Comparison of ENCODE assay signal across 26 cellular contexts in genomic region chr1:42742141-42742540, GRCh38. TPM values are rescaled to one million over a fixed set of nuclear protein-coding genes. Genes with fewer than 3 reads are reported as not detected.
A peak's percentile ranks its signal among the peaks of the same experiment; 100 is the strongest.
DNase-seq lines count a peak whose midpoint lies in the region; ATAC-seq, FAIRE-seq and TF ChIP-seq lines count a peak whose summit lies in the region.
"Had no signal": no experiment of that assay in that cellular context is flagged by ENCODE, and none has a peak within 500 bp of the region (broad histone marks: within the 10 kb centered on the region; RNA-seq: fewer than 3 reads in every experiment).

No MANE protein-coding gene starts in this region.

- FAIRE-seq in H1 (lab: Jason Lieb, UNC), result no peak
- FAIRE-seq: A204.1, HTR-8/SVneo had no signal

- H4K91ac ChIP-seq in H1 (replicated peaks; ENCODE audit: insufficient read length, low read length), result peak overlapping the region; percentile 97

- CTCF ChIA-PET in HEK293 (lab: Yijun Ruan, JAX) (no interaction called here), H1 (lab: Charles Lee; ENCODE audit: partially characterized antibody) (interaction anchor here (1.2 to 9.8 kb wide), 5 partner anchors 7 to 164 kb away, joined by 3 to 77 read pairs (median 8); partner anchors contain the start of gene YBX1)

- H3K56ac ChIP-seq in H1 (replicated peaks; ENCODE audit: insufficient read length, low read depth, low read length), result no peak overlapping the region

- H3K18ac ChIP-seq in H1 (ENCODE audit: extremely low read depth, low read length), result no peak overlapping the region

- TF ChIP-seq CTCF in HEK293 (tag by site-specific recombination; IDR thresholded peaks at IDR 0.05), result no peak
- TF ChIP-seq CTCF in RWPE2 (IDR thresholded peaks at IDR 0.05; ENCODE audit: poor library complexity, severe bottlenecking), result no peak
- TF ChIP-seq CTCF in H1 (IDR thresholded peaks at IDR 0.05; ENCODE audit: control extremely low read depth in 1 of 3, insufficient read depth in 1 of 3, low read depth in 1 of 3, low read length in 3 of 3), result no peak
- no peak for TF ChIP-seq CTCF in neural progenitor cell (IDR thresholded peaks at IDR 0.05)
- no peak for TF ChIP-seq CTCF in heart right ventricle (IDR thresholded peaks at IDR 0.05)

- H3K79me2 ChIP-seq in H1 (ENCODE audit: control insufficient read depth in 1 of 2, insufficient read depth in 2 of 2, low read length in 2 of 2) (no peaks in the 10 kb centered on the region), neural progenitor cell (ENCODE audit: low read depth) (no peaks in the 10 kb centered on the region)

- peak overlapping the region; percentile 93; the same call in 1 of the 2 replicates for H2AK5ac ChIP-seq in H1 (ENCODE audit: low read depth, low read length)

- peak overlapping the region; percentile 99 for H2BK12ac ChIP-seq in H1 (ENCODE audit: low read depth, low read length)

- H3K36me3 ChIP-seq in HEK293 (ENCODE audit: control insufficient read depth in 2 of 2, insufficient read depth in 1 of 2, low read length in 2 of 2) (peaks cover 0 to 18% of the 10 kb centered on the region in 2 experiments; a peak in 2 of 3 replicates), RWPE2 (ENCODE audit: low read depth) (no peaks in the 10 kb centered on the region), H1 (ENCODE audit: control insufficient read depth in 2 of 4, insufficient read depth in 4 of 4, low read length in 3 of 4) (peaks cover 3 to 7% (median 4%) of the 10 kb centered on the region in 4 experiments; a peak in 6 of 8 replicates), neural progenitor cell (no peaks in the 10 kb centered on the region), heart right ventricle (peaks cover 0 to 16% (median 8%) of the 10 kb centered on the region in 9 donors)

- H2AFZ ChIP-seq in H1 (ENCODE audit: low read length) (no peak overlapping the region), neural progenitor cell (replicated peaks) (no peak overlapping the region)

- WGBS in H1 (ENCODE audit: extremely low coverage in 1 of 2, insufficient coverage in 1 of 2, insufficient read length in 1 of 2, insufficient replicate concordance in 2 of 2, low coverage in 1 of 2, low lambda C conversion rate in 2 of 2, missing lambda C conversion rate in 1 of 2), 2 experiments, result 95% methylated on average over 7 of the region's 8 CpGs; no CpG with 5 or more reads in 1 of the 2 experiments
- 92 to 93% methylated on average over 8 of the region's 8 CpGs for WGBS in heart right ventricle, 2 donors

- H3K9me3 ChIP-seq in HEK293 (ENCODE audit: control insufficient read depth, insufficient read depth, low read depth, low read length) (no peaks in the 10 kb centered on the region), RWPE2 (ENCODE audit: severe bottlenecking) (no peaks in the 10 kb centered on the region), H1 (ENCODE audit: insufficient read depth in 2 of 2, low read depth in 1 of 2, low read length in 1 of 2) (no peaks in the 10 kb centered on the region), neural progenitor cell (ENCODE audit: low read depth) (no peaks in the 10 kb centered on the region), heart right ventricle (no peaks in the 10 kb centered on the region)
- H3K9me3 ChIP-seq: BLaER1, HAP-1 had no signal

- no peak overlapping the region for H4K5ac ChIP-seq in H1 (ENCODE audit: insufficient read length, low read depth, low read length)

- peaks cover 12% of the 10 kb centered on the region for H3K36me3 Mint-ChIP-seq in neural progenitor cell
- H3K36me3 Mint-ChIP-seq: IgD-negative memory B cell had no signal

- ATAC-seq in RWPE2 (ENCODE audit: low read depth), result no peak
- ATAC-seq in heart right ventricle, result no peak
- ATAC-seq in GM21367 (IDR thresholded peaks at IDR 0.05; ENCODE audit: unreplicated experiment), result no peak

- intact Hi-C loops in heart right ventricle (cut with DNase I), result loop anchor here in 3 of 10 donors (10.0 kb wide), 3 partner anchors 397 to 597 kb away; partner anchors contain the start of gene GUCA2B (in 1 of the 3)

- H3K23ac ChIP-seq in H1 (ENCODE audit: insufficient read length), result no peak overlapping the region

- no peak overlapping the region for H2BK15ac ChIP-seq in H1 (ENCODE audit: low read length)

- H3K4me3 Mint-ChIP-seq in neural progenitor cell, result no peak overlapping the region
- H3K4me3 Mint-ChIP-seq: CD4-positive, CD25-positive, alpha-beta regulatory T cell; GM23338; IgD-negative memory B cell had no signal

- no peak overlapping the region for H3K14ac ChIP-seq in H1 (ENCODE audit: insufficient read length)

- POLR2A ChIA-PET in HEK293 (lab: Yijun Ruan, JAX), result interaction anchor here (1.6 kb wide), 1 partner anchor 60 kb away, joined by 8 read pairs; the partner anchor contains the start of gene YBX1
- POLR2A ChIA-PET in H1 (lab: Charles Lee; ENCODE audit: partially characterized antibody), result interaction anchor here (1.0 to 3.9 kb wide), 4 partner anchors 10 to 60 kb away, joined by 3 to 32 read pairs (median 4); partner anchors contain the start of gene YBX1

- no peak for TF ChIP-seq RAD21 in H1 (IDR thresholded peaks at IDR 0.05 in 1 of 2, conservative IDR thresholded peaks at IDR 0.05 in 1 of 2; ENCODE audit: low read depth in 2 of 2, low read length in 2 of 2)

- H3K27ac ChIP-seq in HEK293 (ENCODE audit: extremely low read depth, low read depth, low read length) (no peak overlapping the region), RWPE2 (ENCODE audit: poor library complexity, severe bottlenecking) (peak overlapping the region; percentile 55), H1 (ENCODE audit: low read depth, low read length) (no peak overlapping the region), neural progenitor cell (no peak overlapping the region), heart right ventricle (no peak overlapping the region)
- H3K27ac ChIP-seq: BLaER1, KMS-11 had no signal

- peaks cover 13% of the 10 kb centered on the region for H3K27me3 Mint-ChIP-seq in neural progenitor cell (ENCODE audit: insufficient read depth, low read depth)
- H3K27me3 Mint-ChIP-seq: CD4-positive, CD25-positive, alpha-beta regulatory T cell; IgD-negative memory B cell had no signal

- H3F3A ChIP-seq in neural progenitor cell (ENCODE audit: low read depth), result peaks cover 23% of the 10 kb centered on the region

- no peaks in the 10 kb centered on the region for H3K4me1 ChIP-seq in HEK293 (ENCODE audit: control insufficient read depth, insufficient read depth, low read length)
- peaks cover 12% of the 10 kb centered on the region for H3K4me1 ChIP-seq in RWPE2 (ENCODE audit: insufficient read depth, poor library complexity, severe bottlenecking)
- peaks cover 0 to 38% (median 28%) of the 10 kb centered on the region in 4 experiments; a peak in 6 of 7 replicates for H3K4me1 ChIP-seq in H1 (replicated peaks in 1 of 4; ENCODE audit: control insufficient read depth in 3 of 4, insufficient read depth in 4 of 4, low read length in 3 of 4)
- H3K4me1 ChIP-seq in neural progenitor cell, result peaks cover 21% of the 10 kb centered on the region
- peaks cover 0 to 6% (median 0%) of the 10 kb centered on the region in 9 donors for H3K4me1 ChIP-seq in heart right ventricle
- H3K4me1 ChIP-seq: HAP-1 had no signal

- H3K4me1 Mint-ChIP-seq in neural progenitor cell, result peaks cover 38% of the 10 kb centered on the region

- H2BK20ac ChIP-seq in H1 (ENCODE audit: low read length), result no peak overlapping the region

- H3K27me3 ChIP-seq in RWPE2 (ENCODE audit: insufficient read depth, poor library complexity, severe bottlenecking) (no peaks in the 10 kb centered on the region), H1 (replicated peaks in 1 of 4; ENCODE audit: control insufficient read depth in 3 of 4, extremely low read depth in 1 of 4, insufficient read depth in 3 of 4, low read length in 3 of 4) (no peaks in the 10 kb centered on the region), neural progenitor cell (no peaks in the 10 kb centered on the region), heart right ventricle (no peaks in the 10 kb centered on the region)
- H3K27me3 ChIP-seq: BLaER1 had no signal

- TF ChIP-seq EP300 in H1 (IDR thresholded peaks at IDR 0.05; ENCODE audit: borderline replicate concordance in 1 of 2, low read depth in 2 of 2, low read length in 2 of 2), result no peak

- 0 out of 2 replicates have a peak overlapping the region, but pooled peaks have one; percentile 94 for H2BK5ac ChIP-seq in H1 (ENCODE audit: low read depth, low read length)

- H3K4me3 ChIP-seq in HEK293 (ENCODE audit: low read depth, low read length) (no peak overlapping the region), RWPE2 (ENCODE audit: severe bottlenecking) (no peak overlapping the region), H1 (ENCODE audit: extremely low read depth in 1 of 4, insufficient read depth in 2 of 4, low read depth in 3 of 4, low read length in 4 of 4) (no peak overlapping the region), neural progenitor cell (no peak overlapping the region), heart right ventricle (no peak overlapping the region)
- H3K4me3 ChIP-seq: BLaER1, HAP-1, SK-N-MC had no signal

- peaks cover 5% of the 10 kb centered on the region; the same call in 1 of the 2 replicates for H3K23me2 ChIP-seq in H1 (ENCODE audit: low read depth, low read length)

- TF ChIP-seq POLR2A in H1 (IDR thresholded peaks at IDR 0.05; ENCODE audit: control extremely low read depth in 1 of 2, low read depth in 2 of 2, low read length in 2 of 2), result no peak

- peaks cover 2% of the 10 kb centered on the region for H3K9me3 Mint-ChIP-seq in neural progenitor cell
- H3K9me3 Mint-ChIP-seq: GM23338, IgD-negative memory B cell had no signal

- DNase-seq in RWPE2 (ENCODE audit: low spot score) (no peak), H1 (ENCODE audit: low read depth in 1 of 2, low spot score in 2 of 2) (no peak), neural progenitor cell (ENCODE audit: low spot score) (no peak), heart right ventricle (no peak), kidney tubule cell (ENCODE audit: low spot score) (no peak)
- no peak for DNase-seq in stimulated activated CD4-positive, alpha-beta T cell treated with anti-CD3 and anti-CD28 coated beads, Interleukin-4, amount 100 ng/mL, for 24 hours
- DNase-seq: CD4-positive, CD25-positive, alpha-beta regulatory T cell; NCI-H1048; NCI-H1417; NCI-H1694; NCI-H2029 treated with DMSO at 0.1 percent for 48 hours; NCI-H446 treated with DMSO at 0.1 percent for 48 hours; NCI-H526 treated with DMSO at 0.1 percent for 48 hours; RPMI8226; SHP77 treated with DMSO at 0.1 percent for 48 hours had no signal

- no peak overlapping the region for H3K4me2 ChIP-seq in H1 (ENCODE audit: insufficient read depth in 1 of 2, low read depth in 2 of 2, low read length in 2 of 2)
- H3K4me2 ChIP-seq in neural progenitor cell, result no peak overlapping the region
- H3K4me2 ChIP-seq: BLaER1, GM23338, KMS-11 had no signal

- H4K20me1 ChIP-seq in H1 (replicated peaks in 1 of 2; ENCODE audit: control insufficient read depth in 1 of 2, insufficient read depth in 2 of 2, low read length in 2 of 2) (peaks cover 0 to 2% of the 10 kb centered on the region in 2 experiments), neural progenitor cell (ENCODE audit: low read depth) (no peaks in the 10 kb centered on the region)
- H4K20me1 ChIP-seq: BLaER1 had no signal

- H2BK120ac ChIP-seq in H1 (replicated peaks; ENCODE audit: low read depth, low read length), result no peak overlapping the region

- H3K4ac ChIP-seq in H1 (replicated peaks; ENCODE audit: insufficient read length, low read depth, low read length), result no peak overlapping the region

- H3K9ac ChIP-seq in H1 (replicated peaks in 1 of 4; ENCODE audit: extremely low read depth in 1 of 4, low read depth in 3 of 4, low read length in 3 of 4), result no peak overlapping the region
- no peak overlapping the region for H3K9ac ChIP-seq in neural progenitor cell
- H3K9ac ChIP-seq: BLaER1, KMS-11 had no signal

- peak overlapping the region; percentile 89 for H3K27ac Mint-ChIP-seq in neural progenitor cell
- H3K27ac Mint-ChIP-seq: GM23338 had no signal

- H3K79me1 ChIP-seq in H1 (ENCODE audit: low read depth, low read length), result peaks cover 3% of the 10 kb centered on the region; the same call in 1 of the 2 replicates

- H4K8ac ChIP-seq in H1 (ENCODE audit: extremely low read depth, insufficient read depth, low read length), result no peak overlapping the region

RNA-seq across cellular contexts. Expression of gene CLDN19, which starts 2.1 kb away (rescaled TPM):
- 9.7 and 12.1 TPM in 2 replicates for total RNA-seq in H1 (2021; fragmentation: NEBNext Ultra II Directional; extraction: Animal tissue kit (Norgen Biotek cat#: 25700))
- polyA plus RNA-seq in H1 (2011; rRNA removed) (17.2 and 27.8 TPM in 2 replicates), heart right ventricle (under 1 TPM in 1 of 2 donors, not detected in 1; 0.06 TPM)
- 19.5 TPM for polyA plus RNA-seq in H1 (2011; cell fraction: cytosol; rRNA removed)
- polyA plus RNA-seq in H1 (2011; cell fraction: nucleus; rRNA removed), result 22.5 TPM
- 8.1 to 15.1 TPM (median 13.1 TPM) in 4 replicates for polyA plus RNA-seq in H1 (2012, experiment 1 of 2)
- polyA plus RNA-seq in H1 (2012, experiment 2 of 2), result 11.9 TPM
- 10.3 TPM for polyA plus RNA-seq in H1 (2013, experiment 1 of 2)
- polyA plus RNA-seq in H1 (2013, experiment 2 of 2), result 11.9 TPM
- 11.2 and 12.8 TPM in 2 replicates for polyA minus RNA-seq in H1 (2011; rRNA and poly(A)+ RNA removed)
- 9.9 TPM for polyA minus RNA-seq in H1 (2011; cell fraction: cytosol; rRNA and poly(A)+ RNA removed)
- 10.9 TPM for polyA minus RNA-seq in H1 (2011; cell fraction: nucleus; rRNA and poly(A)+ RNA removed)
- total RNA-seq in neural progenitor cell (ENCODE audit: low replicate concordance) (0.19 and 2.3 TPM in 2 replicates), heart right ventricle (not detected)
- total RNA-seq: CD4-positive, CD25-positive, alpha-beta regulatory T cell had no signal
- polyA plus RNA-seq: AG04450; CD4-positive, CD25-positive, alpha-beta regulatory T cell; IgD-negative memory B cell had no signal

RNA-seq across cellular contexts. Expression of gene P3H1, which starts 24.7 kb away (rescaled TPM):
- total RNA-seq in H1 (2021; fragmentation: NEBNext Ultra II Directional; extraction: Animal tissue kit (Norgen Biotek cat#: 25700)), result 58.4 and 60.4 TPM in 2 replicates
- 87.5 and 90.7 TPM in 2 replicates for polyA plus RNA-seq in H1 (2011; rRNA removed)
- polyA plus RNA-seq in H1 (2011; cell fraction: cytosol; rRNA removed), result 70.9 TPM
- polyA plus RNA-seq in H1 (2011; cell fraction: nucleus; rRNA removed), result 228 TPM
- polyA plus RNA-seq in H1 (2012, experiment 1 of 2), result 35.4 to 52.4 TPM (median 51.1 TPM) in 4 replicates
- 37.1 TPM for polyA plus RNA-seq in H1 (2012, experiment 2 of 2)
- polyA plus RNA-seq in H1 (2013, experiment 1 of 2), result 108 TPM
- polyA plus RNA-seq in H1 (2013, experiment 2 of 2), result 90.7 TPM
- polyA minus RNA-seq in H1 (2011; rRNA and poly(A)+ RNA removed), result 56.4 and 57.1 TPM in 2 replicates
- 30.7 TPM for polyA minus RNA-seq in H1 (2011; cell fraction: cytosol; rRNA and poly(A)+ RNA removed)
- polyA minus RNA-seq in H1 (2011; cell fraction: nucleus; rRNA and poly(A)+ RNA removed), result 51.6 TPM
- total RNA-seq in neural progenitor cell (ENCODE audit: low replicate concordance), result 54.9 and 77.8 TPM in 2 replicates
- 10 to 100 TPM in 4 of 10 donors, 1 to 10 TPM in 6; 5.0 to 18.3 (median 7.6) TPM for total RNA-seq in heart right ventricle
- 10 to 100 TPM; 24.2 to 31.4 TPM for polyA plus RNA-seq in heart right ventricle

RNA-seq across cellular contexts. Expression of gene C1orf50, which starts 24.9 kb away (rescaled TPM):
- total RNA-seq in H1 (2021; fragmentation: NEBNext Ultra II Directional; extraction: Animal tissue kit (Norgen Biotek cat#: 25700)), result 6.9 and 7.1 TPM in 2 replicates
- 2.1 and 3.2 TPM in 2 replicates for polyA plus RNA-seq in H1 (2011; rRNA removed)
- 4.0 TPM for polyA plus RNA-seq in H1 (2011; cell fraction: cytosol; rRNA removed)
- 1.5 TPM for polyA plus RNA-seq in H1 (2011; cell fraction: nucleus; rRNA removed)
- polyA plus RNA-seq in H1 (2012, experiment 1 of 2), result 2.5 to 6.3 TPM (median 3.1 TPM) in 4 replicates
- 0.60 TPM for polyA plus RNA-seq in H1 (2012, experiment 2 of 2)
- 2.6 TPM for polyA plus RNA-seq in H1 (2013, experiment 1 of 2)
- 2.3 TPM for polyA plus RNA-seq in H1 (2013, experiment 2 of 2)
- polyA minus RNA-seq in H1 (2011; rRNA and poly(A)+ RNA removed), result 2.2 and 3.3 TPM in 2 replicates
- polyA minus RNA-seq in H1 (2011; cell fraction: cytosol; rRNA and poly(A)+ RNA removed), result 2.5 TPM
- polyA minus RNA-seq in H1 (2011; cell fraction: nucleus; rRNA and poly(A)+ RNA removed), result 3.0 TPM
- 5.3 and 19.0 TPM in 2 replicates for total RNA-seq in neural progenitor cell (ENCODE audit: low replicate concordance)
- 10 to 100 TPM in 2 of 10 donors, 1 to 10 TPM in 8; 4.9 to 10.7 (median 8.5) TPM for total RNA-seq in heart right ventricle
- 1 to 10 TPM; 4.7 to 5.8 TPM for polyA plus RNA-seq in heart right ventricle

RNA-seq across cellular contexts. Expression of gene TMEM269, which starts 42.6 kb away (rescaled TPM):
- total RNA-seq in H1 (2021; fragmentation: NEBNext Ultra II Directional; extraction: Animal tissue kit (Norgen Biotek cat#: 25700)), result 0.35 and 0.61 TPM in 2 replicates
- polyA plus RNA-seq in H1 (2011; rRNA removed) (0.14 TPM in 2 replicates), heart right ventricle (under 1 TPM in 1 of 2 donors, not detected in 1; 0.01 TPM)
- 0.19 TPM for polyA plus RNA-seq in H1 (2011; cell fraction: cytosol; rRNA removed)
- 0.29 TPM for polyA plus RNA-seq in H1 (2011; cell fraction: nucleus; rRNA removed)
- 0.10 to 0.39 TPM (median 0.20 TPM) in 4 replicates for polyA plus RNA-seq in H1 (2012, experiment 1 of 2)
- 0.08 TPM for polyA plus RNA-seq in H1 (2012, experiment 2 of 2)
- polyA plus RNA-seq in H1 (2013, experiment 1 of 2), result 0.12 TPM
- 0.13 TPM for polyA plus RNA-seq in H1 (2013, experiment 2 of 2)
- 0.22 and 0.24 TPM in 2 replicates for polyA minus RNA-seq in H1 (2011; rRNA and poly(A)+ RNA removed)
- polyA minus RNA-seq in H1 (2011; cell fraction: cytosol; rRNA and poly(A)+ RNA removed), result not detected
- polyA minus RNA-seq in H1 (2011; cell fraction: nucleus; rRNA and poly(A)+ RNA removed), result 0.20 TPM
- total RNA-seq in neural progenitor cell (ENCODE audit: low replicate concordance) (0.31 and 0.47 TPM in 2 replicates), heart right ventricle (under 1 TPM in 2 of 10 donors, not detected in 8; 0.07 to 0.09 TPM)
- polyA plus RNA-seq: IgD-negative memory B cell had no signal

RNA-seq across cellular contexts. Expression of gene YBX1, which starts 59.9 kb away (rescaled TPM):
- 1,219 and 1,248 TPM in 2 replicates for total RNA-seq in H1 (2021; fragmentation: NEBNext Ultra II Directional; extraction: Animal tissue kit (Norgen Biotek cat#: 25700))
- 438 and 476 TPM in 2 replicates for polyA plus RNA-seq in H1 (2011; rRNA removed)
- polyA plus RNA-seq in H1 (2011; cell fraction: cytosol; rRNA removed), result 1,002 TPM
- polyA plus RNA-seq in H1 (2011; cell fraction: nucleus; rRNA removed), result 864 TPM
- polyA plus RNA-seq in H1 (2012, experiment 1 of 2), result 1,144 to 1,314 TPM (median 1,258 TPM) in 4 replicates
- polyA plus RNA-seq in H1 (2012, experiment 2 of 2), result 645 TPM
- 1,303 TPM for polyA plus RNA-seq in H1 (2013, experiment 1 of 2)
- 1,245 TPM for polyA plus RNA-seq in H1 (2013, experiment 2 of 2)
- 230 and 291 TPM in 2 replicates for polyA minus RNA-seq in H1 (2011; rRNA and poly(A)+ RNA removed)
- 523 TPM for polyA minus RNA-seq in H1 (2011; cell fraction: cytosol; rRNA and poly(A)+ RNA removed)
- 554 TPM for polyA minus RNA-seq in H1 (2011; cell fraction: nucleus; rRNA and poly(A)+ RNA removed)
- 1,302 and 1,610 TPM in 2 replicates for total RNA-seq in neural progenitor cell (ENCODE audit: low replicate concordance)
- 100 to 1,000 TPM; 639 to 983 (median 777) TPM for total RNA-seq in heart right ventricle
- polyA plus RNA-seq in heart right ventricle, result 1,000 to 10,000 TPM in 1 of 2 donors, 100 to 1,000 TPM in 1; 300 to 1,036 TPM
